23 cellular contexts compared by ENCODE assay signal in the genomic region with DNA sequence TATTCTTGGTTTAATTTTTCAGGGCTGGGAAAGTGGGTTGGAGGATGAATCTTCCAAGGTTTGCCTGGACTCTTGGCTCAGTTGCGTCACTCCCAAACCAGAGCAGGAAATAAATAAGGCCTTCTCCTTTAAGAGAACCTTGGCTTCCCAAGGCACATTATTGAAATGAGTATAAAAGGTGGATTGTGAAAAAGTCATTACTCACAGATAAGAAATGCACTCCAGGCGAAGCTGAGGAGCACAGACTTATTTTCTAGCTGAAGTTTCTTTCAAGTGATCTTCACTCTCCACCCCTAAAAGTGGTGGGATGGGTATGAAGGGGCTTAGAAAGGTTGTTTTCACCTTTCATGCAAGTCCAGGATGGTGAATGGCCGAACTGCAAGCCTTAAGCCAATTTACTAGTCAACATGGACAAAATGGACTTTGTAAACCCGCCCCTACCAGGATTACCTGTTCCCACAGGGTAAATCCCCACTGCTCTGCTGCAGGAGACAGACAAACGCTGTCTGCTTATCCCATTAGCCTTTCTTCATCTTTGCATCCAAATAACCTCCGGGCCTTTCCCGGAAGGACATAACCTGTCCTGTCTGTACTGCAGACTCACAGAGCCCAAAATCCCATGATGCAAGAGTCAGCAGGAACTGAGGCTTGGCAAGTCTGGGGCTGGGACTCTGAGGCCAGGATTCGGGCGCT.
DNase-seq lines count a peak whose midpoint lies in the region; ATAC-seq, FAIRE-seq and TF ChIP-seq lines count a peak whose summit lies in the region.
"Had no signal": no experiment of that assay in that cellular context is flagged by ENCODE, and none has a peak within 500 bp of the region (broad histone marks: within the 10 kb centered on the region; RNA-seq: fewer than 3 reads in every experiment).

No MANE protein-coding gene starts in this region.

- DNase-seq in activated CD8-positive, alpha-beta memory T cell treated with anti-CD3 and anti-CD28 coated beads, Interleukin-2, amount 10 ng/mL, durations not matched to agents 7 days and 5 days: peak; percentile 18
- no peak for DNase-seq in activated CD8-positive, alpha-beta memory T cell treated with anti-CD3 and anti-CD28 coated beads, Interleukin-2, amount 50 U/mL, for 4 hours
- DNase-seq in bronchial epithelial cell (ENCODE audit: low read depth): peak; percentile 90
- DNase-seq in mesothelial cell of epicardium (ENCODE audit: low spot score in 2 of 2, unreplicated experiment in 2 of 2): no peak
- DNase-seq in urothelium cell line (ENCODE audit: low spot score): peak; percentile 13
- DNase-seq in ovary: no peak
- no peak for DNase-seq in NCI-H187 (lab: John Stamatoyannopoulos, UW)
- DNase-seq: activated CD4-positive, alpha-beta T cell treated with anti-CD3 and anti-CD28 coated beads for 1 hour; effector CD4-positive, alpha-beta T cell; H7; naive thymus-derived CD8-positive, alpha-beta T cell; NCI-H146; psoas muscle; T1000 had no signal

- peaks cover 9% of the 10 kb centered on the region for H3K27me3 Mint-ChIP-seq in activated CD8-positive, alpha-beta memory T cell treated with anti-CD3 and anti-CD28 coated beads, Interleukin-2, amount 10 ng/mL, durations not matched to agents 7 days and 5 days
- no peaks in the 10 kb centered on the region for H3K27me3 Mint-ChIP-seq in mesothelial cell of epicardium (ENCODE audit: low read depth)
- H3K27me3 Mint-ChIP-seq: central memory CD8-positive, alpha-beta T cell; naive thymus-derived CD8-positive, alpha-beta T cell had no signal

- CTCF ChIA-PET in activated CD8-positive, alpha-beta memory T cell treated with anti-CD3 and anti-CD28 coated beads, Interleukin-2, amount 10 ng/mL, durations not matched to agents 7 days and 5 days (lab: Charles Lee): interaction anchor here (1.0 kb wide), 1 partner anchor 124 kb away, joined by 3 read pairs; no protein-coding TSS in a partner anchor

- no peak for ATAC-seq in activated CD8-positive, alpha-beta memory T cell treated with anti-CD3 and anti-CD28 coated beads, Interleukin-2, amount 10 ng/mL, durations not matched to agents 7 days and 5 days
- no peak for ATAC-seq in activated CD4-positive, CD25-positive, alpha-beta regulatory T cell treated with anti-CD3 and anti-CD28 coated beads, Interleukin-2, amount 50 U/mL, for 24 hours
- ATAC-seq: naive thymus-derived CD8-positive, alpha-beta T cell; psoas muscle; SK-N-SH treated with all-trans-retinoic acid at 6 μM for 48 hours had no signal

- no peak overlapping the region for H3K27ac Mint-ChIP-seq in activated CD8-positive, alpha-beta memory T cell treated with anti-CD3 and anti-CD28 coated beads, Interleukin-2, amount 10 ng/mL, durations not matched to agents 7 days and 5 days
- H3K27ac Mint-ChIP-seq in mesothelial cell of epicardium: peak overlapping the region; percentile 64
- H3K27ac Mint-ChIP-seq: activated T-helper 2 cell treated with anti-CD3 and anti-CD28 coated beads, Interferon-gamma antibody, Interleukin-2, Interleukin-4, amounts not matched to agents 10 μg/mL and 5 μg/mL and 100 μg/mL, durations not matched to agents 14 hours and 24 hours and 36 hours had no signal

- intact Hi-C loops in ovary (cut with DNase I): no loop called here

- no peaks in the 10 kb centered on the region for H3K9me3 Mint-ChIP-seq in activated CD8-positive, alpha-beta memory T cell treated with anti-CD3 and anti-CD28 coated beads, Interleukin-2, amount 10 ng/mL, durations not matched to agents 7 days and 5 days (ENCODE audit: low read depth)
- H3K9me3 Mint-ChIP-seq in mesothelial cell of epicardium: peaks cover 3% of the 10 kb centered on the region
- H3K9me3 Mint-ChIP-seq: activated T-helper 2 cell treated with anti-CD3 and anti-CD28 coated beads, Interferon-gamma antibody, Interleukin-2, Interleukin-4, amounts not matched to agents 10 μg/mL and 5 μg/mL and 100 μg/mL, durations not matched to agents 14 hours and 24 hours and 36 hours; central memory CD8-positive, alpha-beta T cell; naive thymus-derived CD8-positive, alpha-beta T cell had no signal

- H3K27me3 ChIP-seq in bronchial epithelial cell (ENCODE audit: control insufficient read depth, insufficient read depth, low read length): no peaks in the 10 kb centered on the region
- no peaks in the 10 kb centered on the region for H3K27me3 ChIP-seq in ovary
- H3K27me3 ChIP-seq: adrenal gland, Peyer's patch had no signal

- TF ChIP-seq EP300 in ovary (IDR thresholded peaks at IDR 0.05): no peak

- H3K36me3 ChIP-seq in bronchial epithelial cell (ENCODE audit: control insufficient read depth, insufficient read depth, low read length) (no peaks in the 10 kb centered on the region), ovary (no peaks in the 10 kb centered on the region)
- H3K36me3 ChIP-seq: adrenal gland, Peyer's patch had no signal

- TF ChIP-seq CTCF in bronchial epithelial cell (IDR thresholded peaks at IDR 0.05; ENCODE audit: insufficient read depth, low read length, severe bottlenecking) (no peak), mesothelial cell of epicardium (IDR thresholded peaks at IDR 0.05; ENCODE audit: unreplicated experiment) (no peak), ovary (IDR thresholded peaks at IDR 0.05) (no peak)

- no peaks in the 10 kb centered on the region for H3K9me3 ChIP-seq in ovary
- H3K9me3 ChIP-seq: adrenal gland, psoas muscle had no signal

- H3K4me3 ChIP-seq in bronchial epithelial cell (ENCODE audit: low read depth, low read length): no peak overlapping the region
- H3K4me3 ChIP-seq in ovary: no peak overlapping the region
- H3K4me3 ChIP-seq: adrenal gland, Peyer's patch, psoas muscle had no signal

- no peak for TF ChIP-seq POLR2A in ovary (IDR thresholded peaks at IDR 0.05)

- no peaks in the 10 kb centered on the region for H3K36me3 Mint-ChIP-seq in activated CD8-positive, alpha-beta memory T cell treated with anti-CD3 and anti-CD28 coated beads, Interleukin-2, amount 10 ng/mL, durations not matched to agents 7 days and 5 days
- peaks cover 2% of the 10 kb centered on the region for H3K36me3 Mint-ChIP-seq in mesothelial cell of epicardium
- H3K36me3 Mint-ChIP-seq: naive thymus-derived CD8-positive, alpha-beta T cell had no signal

- FAIRE-seq in bronchial epithelial cell (lab: Jason Lieb, UNC) (no peak), urothelium cell line (lab: Jason Lieb, UNC) (no peak)
- FAIRE-seq: A204.1, GM12891 had no signal

- WGBS in ovary, 3 donors: 74 to 78% (median 75%) methylated on average over 9 of the region's 9 CpGs

- H3K27ac ChIP-seq in ovary: no peak overlapping the region
- H3K27ac ChIP-seq: adrenal gland, psoas muscle had no signal

- H3K4me1 ChIP-seq in ovary (ENCODE audit: insufficient read depth): no peaks in the 10 kb centered on the region
- H3K4me1 ChIP-seq: adrenal gland, psoas muscle had no signal

- no peak overlapping the region for H3K4me3 Mint-ChIP-seq in activated CD8-positive, alpha-beta memory T cell treated with anti-CD3 and anti-CD28 coated beads, Interleukin-2, amount 10 ng/mL, durations not matched to agents 7 days and 5 days
- no peak overlapping the region for H3K4me3 Mint-ChIP-seq in mesothelial cell of epicardium
- H3K4me3 Mint-ChIP-seq: CD14-positive monocyte; central memory CD8-positive, alpha-beta T cell had no signal

- H3K4me1 Mint-ChIP-seq in activated CD8-positive, alpha-beta memory T cell treated with anti-CD3 and anti-CD28 coated beads, Interleukin-2, amount 10 ng/mL, durations not matched to agents 7 days and 5 days: peaks cover 7% of the 10 kb centered on the region
- H3K4me1 Mint-ChIP-seq in mesothelial cell of epicardium: peaks cover 19% of the 10 kb centered on the region

Comparison
In these comparisons a context has a peak if more than half of its experiments do, and no peak if none do; other contexts are left out.
1. DNase-seq: peak in activated CD8-positive, alpha-beta memory T cell treated with anti-CD3 and anti-CD28 coated beads, Interleukin-2, amount 10 ng/mL, durations not matched to agents 7 days and 5 days (single experiment), bronchial epithelial cell (single experiment) and urothelium cell line (single experiment); none in activated CD8-positive, alpha-beta memory T cell treated with anti-CD3 and anti-CD28 coated beads, Interleukin-2, amount 50 U/mL, for 4 hours (single experiment), mesothelial cell of epicardium (0 of 2), ovary (0 of 5) and NCI-H187 (0 of 2).